Comparison of ENCODE assay signal across 9 cellular contexts in the genomic region with DNA sequence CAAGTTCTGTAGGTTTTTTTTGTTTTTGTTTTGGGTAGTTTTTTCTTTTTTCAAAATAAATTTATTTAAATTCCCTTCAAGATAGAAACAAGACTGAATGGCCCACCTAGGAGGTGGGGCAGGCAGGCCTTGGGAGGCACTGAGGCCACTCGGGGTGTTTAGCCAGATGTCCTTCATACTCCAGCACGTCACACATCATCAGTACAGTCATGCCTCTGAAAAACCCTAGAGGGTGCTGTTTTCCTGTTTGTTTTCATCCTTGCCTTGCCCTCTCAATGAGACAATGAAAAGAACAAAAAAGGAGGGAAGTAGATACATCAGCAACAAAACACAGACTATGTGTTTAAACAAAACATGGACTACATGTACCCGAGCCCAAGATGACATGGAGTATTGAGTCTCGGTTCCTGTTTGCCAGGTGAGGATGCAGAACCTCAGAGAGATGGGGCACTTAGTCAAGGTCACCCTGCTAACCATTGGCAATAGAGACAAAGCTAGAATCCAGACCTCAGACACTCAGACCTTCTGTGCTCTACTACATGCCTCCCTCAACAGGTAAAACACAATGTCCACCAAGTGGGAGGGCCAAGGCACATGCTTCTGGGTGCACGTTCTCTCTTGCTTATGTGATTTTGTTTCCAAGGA. TPM values are rescaled to one million over a fixed set of nuclear protein-coding genes. Genes with fewer than 3 reads are reported as not detected.
DNase-seq lines count a peak whose midpoint lies in the region; ATAC-seq and TF ChIP-seq lines count a peak whose summit lies in the region.
"Had no signal": no experiment of that assay in that cellular context is flagged by ENCODE, and none has a peak within 500 bp of the region (broad histone marks: within the 10 kb centered on the region; RNA-seq: fewer than 3 reads in every experiment).

No MANE protein-coding gene starts in this region.

- H3K4me3 ChIP-seq in MM.1S (ENCODE audit: low read length) = no peak overlapping the region

- H3K4me3 Mint-ChIP-seq in activated T-cell treated with anti-CD3 and anti-CD28 coated beads, Interleukin-2, amount 50 U/mL, for 72 hours = no peak overlapping the region

- no peak overlapping the region for H3K9ac ChIP-seq in MM.1S (ENCODE audit: low read length)

- H3K27me3 Mint-ChIP-seq in activated T-cell treated with anti-CD3 and anti-CD28 coated beads, Interleukin-2, amount 50 U/mL, for 72 hours (ENCODE audit: low read depth) = peaks cover 5% of the 10 kb centered on the region

- H3K27ac ChIP-seq in MM.1S (ENCODE audit: low read length) = no peak overlapping the region
- no peak overlapping the region for H3K27ac ChIP-seq in foreskin keratinocyte
- H3K27ac ChIP-seq: epithelial cell of prostate had no signal

- no peak overlapping the region for H2AFZ ChIP-seq in MM.1S (ENCODE audit: low read length)

- H3K9me2 ChIP-seq in MM.1S (replicated peaks; ENCODE audit: insufficient read depth, low read length) = no peaks in the 10 kb centered on the region

- no peaks in the 10 kb centered on the region for H3K36me3 ChIP-seq in MM.1S (replicated peaks; ENCODE audit: insufficient read depth, low read length)

- H3K27me3 ChIP-seq in MM.1S (replicated peaks; ENCODE audit: insufficient read depth, low read length) (no peaks in the 10 kb centered on the region), foreskin keratinocyte (peaks cover 7% of the 10 kb centered on the region)

- H3K4me1 Mint-ChIP-seq in activated T-cell treated with anti-CD3 and anti-CD28 coated beads, Interleukin-2, amount 50 U/mL, for 72 hours (ENCODE audit: low read depth) = peaks cover 8% of the 10 kb centered on the region

- peak; percentile 67 for TF ChIP-seq CTCF in MM.1S (IDR thresholded peaks at IDR 0.05; ENCODE audit: low read length)
- peak; percentile 71 for TF ChIP-seq CTCF in foreskin keratinocyte (conservative IDR thresholded peaks at IDR 0.05)

- H3K4me1 ChIP-seq in MM.1S (ENCODE audit: low read length) (no peaks in the 10 kb centered on the region), foreskin keratinocyte (peaks cover 5% of the 10 kb centered on the region)

- no peaks in the 10 kb centered on the region for H4K20me1 ChIP-seq in MM.1S (ENCODE audit: insufficient read depth, low read length)

- peak; percentile 72 to 79 for ATAC-seq in activated T-cell treated with anti-CD3 and anti-CD28 coated beads, Interleukin-2, amount 50 U/mL, for 72 hours (replicated peaks in 1 of 2)
- ATAC-seq in GM21723 (IDR thresholded peaks at IDR 0.05; ENCODE audit: unreplicated experiment) (peak; percentile 93), foreskin keratinocyte (peak; percentile 71), GM21528 (IDR thresholded peaks at IDR 0.05; ENCODE audit: low FRiP score, unreplicated experiment) (no peak)

- H3K4me2 ChIP-seq in MM.1S (ENCODE audit: low read depth, low read length) = no peak overlapping the region

- H3K79me2 ChIP-seq in MM.1S (ENCODE audit: low read length) = no peaks in the 10 kb centered on the region

- H3K36me3 Mint-ChIP-seq in activated T-cell treated with anti-CD3 and anti-CD28 coated beads, Interleukin-2, amount 50 U/mL, for 72 hours (ENCODE audit: insufficient read depth in 2 of 2) = no peaks in the 10 kb centered on the region

- H3K9me3 ChIP-seq in MM.1S (replicated peaks; ENCODE audit: insufficient read depth, low read length) = no peaks in the 10 kb centered on the region

- no peaks in the 10 kb centered on the region for H3K9me3 Mint-ChIP-seq in activated T-cell treated with anti-CD3 and anti-CD28 coated beads, Interleukin-2, amount 50 U/mL, for 72 hours

- no peaks in the 10 kb centered on the region for H3F3A ChIP-seq in MM.1S (ENCODE audit: insufficient read depth, low read length)

- peak; percentile 10 to 36 for DNase-seq in activated T-cell treated with anti-CD3 and anti-CD28 coated beads, Interleukin-2, amount 50 U/mL, for 72 hours
- DNase-seq in activated T-cell treated with anti-CD3 and anti-CD28 coated beads, Interleukin-2, amount 50 U/mL, for 1 hour = no peak
- DNase-seq in MM.1S (peak; percentile 35), SKM-1 (lab: John Stamatoyannopoulos, UW; ENCODE audit: unreplicated experiment) (peak; percentile 77), foreskin keratinocyte (peak in 1 of 2 donors; percentile 38), pons (ENCODE audit: low spot score) (peak; percentile 63)

- no peak overlapping the region for H3K27ac Mint-ChIP-seq in activated T-cell treated with anti-CD3 and anti-CD28 coated beads, Interleukin-2, amount 50 U/mL, for 72 hours

RNA-seq across cellular contexts. Expression of gene CLIC5, which starts 26.8 kb away (rescaled TPM):
- total RNA-seq in activated T-cell treated with anti-CD3 and anti-CD28 coated beads, Interleukin-2, amount 50 U/mL, for 72 hours = 1 to 10 TPM; 3.3 to 6.6 TPM
- total RNA-seq in foreskin keratinocyte = not detected in 2 replicates
- polyA plus RNA-seq in foreskin keratinocyte = not detected in 2 replicates
